ENCODE assay signal across 8 cellular contexts in the genomic region with DNA sequence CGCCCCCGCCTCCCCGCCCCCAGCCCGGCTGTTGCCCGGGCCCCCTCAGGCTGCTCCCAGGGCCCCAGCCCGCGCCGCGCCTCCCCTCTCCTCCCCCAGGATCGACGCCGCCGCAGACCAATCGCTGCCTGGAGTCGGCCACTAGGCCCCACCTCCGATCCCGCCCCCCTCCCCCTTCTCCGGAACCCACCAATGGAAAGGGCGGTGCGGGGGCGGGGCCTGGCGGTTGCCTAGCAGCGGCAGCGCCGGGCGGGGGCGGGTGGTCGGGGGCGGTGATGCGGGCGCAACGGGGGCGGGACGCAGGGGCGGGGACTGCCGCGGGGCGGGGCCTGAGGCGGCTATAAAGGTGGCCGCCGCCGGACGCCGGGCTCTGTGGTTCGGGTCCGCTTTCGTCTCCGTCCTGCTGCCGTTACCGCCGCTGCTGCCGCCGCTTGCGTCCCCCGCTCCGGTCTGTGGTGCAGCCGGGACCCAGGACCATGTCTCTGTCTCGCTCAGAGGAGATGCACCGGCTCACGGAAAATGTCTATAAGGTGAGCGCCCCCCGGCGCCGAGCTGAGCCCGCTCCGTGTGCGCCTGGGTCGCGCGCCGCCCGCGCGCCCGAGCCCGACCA. TPM values are rescaled to one million over a fixed set of nuclear protein-coding genes. Genes with fewer than 3 reads are reported as not detected.
DNase-seq lines count a peak whose midpoint lies in the region; ATAC-seq and TF ChIP-seq lines count a peak whose summit lies in the region.

A gene with protein sequence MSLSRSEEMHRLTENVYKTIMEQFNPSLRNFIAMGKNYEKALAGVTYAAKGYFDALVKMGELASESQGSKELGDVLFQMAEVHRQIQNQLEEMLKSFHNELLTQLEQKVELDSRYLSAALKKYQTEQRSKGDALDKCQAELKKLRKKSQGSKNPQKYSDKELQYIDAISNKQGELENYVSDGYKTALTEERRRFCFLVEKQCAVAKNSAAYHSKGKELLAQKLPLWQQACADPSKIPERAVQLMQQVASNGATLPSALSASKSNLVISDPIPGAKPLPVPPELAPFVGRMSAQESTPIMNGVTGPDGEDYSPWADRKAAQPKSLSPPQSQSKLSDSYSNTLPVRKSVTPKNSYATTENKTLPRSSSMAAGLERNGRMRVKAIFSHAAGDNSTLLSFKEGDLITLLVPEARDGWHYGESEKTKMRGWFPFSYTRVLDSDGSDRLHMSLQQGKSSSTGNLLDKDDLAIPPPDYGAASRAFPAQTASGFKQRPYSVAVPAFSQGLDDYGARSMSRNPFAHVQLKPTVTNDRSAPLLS (plus strand): TSS at position 373 of the 610 bp plus-strand sequence. CDS start 104 bp downstream, at position 477.

- peaks cover 66% of the 10 kb centered on the region for H3K36me3 Mint-ChIP-seq in Calu3 (ENCODE audit: insufficient read depth, unreplicated experiment)
- no peaks in the 10 kb centered on the region for H3K36me3 Mint-ChIP-seq in activated T-helper 17 cell treated with anti-CD3 and anti-CD28 coated beads, Interleukin-2, amount 50 U/mL, for 72 hours (ENCODE audit: low read depth)
- peaks cover 0 to 3% (median 0%) of the 10 kb centered on the region in 5 donors for H3K36me3 Mint-ChIP-seq in naive thymus-derived CD4-positive, alpha-beta T cell

- H3K36me3 ChIP-seq in KOPT-K1 (ENCODE audit: insufficient read depth, low read length) = no peaks in the 10 kb centered on the region
- peaks cover 2% of the 10 kb centered on the region for H3K36me3 ChIP-seq in fibroblast of lung (ENCODE audit: control insufficient read depth, insufficient read depth, low read length)
- no peaks in the 10 kb centered on the region for H3K36me3 ChIP-seq in naive thymus-derived CD4-positive, alpha-beta T cell (ENCODE audit: control insufficient read depth in 2 of 3, insufficient read depth in 3 of 3, low read length in 3 of 3)

- peak within 1 kb of the TSS; percentile 41 for H3K27ac ChIP-seq in KOPT-K1 (ENCODE audit: low read depth, low read length, poor library complexity, severe bottlenecking)
- no peak within 1 kb of the TSS for H3K27ac ChIP-seq in fibroblast of lung (ENCODE audit: insufficient read depth, low read length)
- H3K27ac ChIP-seq in naive thymus-derived CD4-positive, alpha-beta T cell (ENCODE audit: low read depth, low read length) = peak within 1 kb of the TSS; percentile 67

- ATAC-seq in GM21526 (IDR thresholded peaks at IDR 0.05; ENCODE audit: low FRiP score, unreplicated experiment) = peak; percentile 52
- ATAC-seq in activated T-helper 17 cell treated with anti-CD3 and anti-CD28 coated beads, Interleukin-2, amount 50 U/mL, for 72 hours (replicated peaks) = peak; percentile 91
- peak; percentile 94 for ATAC-seq in naive thymus-derived CD4-positive, alpha-beta T cell

- POLR2A ChIA-PET in naive thymus-derived CD4-positive, alpha-beta T cell (lab: Charles Lee) = interaction anchor here (1.0 to 2.3 kb wide), 4 partner anchors 11 to 580 kb away, joined by 3 to 9 read pairs (median 4); no protein-coding TSS in a partner anchor

- H3K4me1 Mint-ChIP-seq in Calu3 (ENCODE audit: low read depth, unreplicated experiment) = peaks cover 46% of the 10 kb centered on the region
- no peaks in the 10 kb centered on the region for H3K4me1 Mint-ChIP-seq in activated T-helper 17 cell treated with anti-CD3 and anti-CD28 coated beads, Interleukin-2, amount 50 U/mL, for 72 hours
- H3K4me1 Mint-ChIP-seq in naive thymus-derived CD4-positive, alpha-beta T cell = peaks cover 5 to 27% (median 19%) of the 10 kb centered on the region in 7 donors

- no TSS peak for BruUV-seq in Calu3 (replicated peaks; lab: Mats Ljungman, UMichigan)

- TF ChIP-seq CTCF in Calu3 (IDR thresholded peaks at IDR 0.05; ENCODE audit: unreplicated experiment) (no peak), fibroblast of lung (conservative IDR thresholded peaks at IDR 0.05 in 1 of 2, IDR thresholded peaks at IDR 0.05 in 1 of 2; ENCODE audit: low read depth in 1 of 2, low read length in 2 of 2) (peak in 1 of 2 donors; percentile 8)

- intact Hi-C loops in Calu3 (cut with micrococcal nuclease; ENCODE audit: unreplicated experiment) = no loop called here
- intact Hi-C loops in naive thymus-derived CD4-positive, alpha-beta T cell (cut with micrococcal nuclease) = loop anchor here (1.0 to 10.0 kb wide), 9 partner anchors 12 to 580 kb away; partner anchors contain the start of genes CHMP6 (in 2 of the 2), NDUFAF8 (in 1 of the 2) and TEPSIN (in 1 of the 2)

- peak within 1 kb of the TSS; percentile 91 for H3K27ac Mint-ChIP-seq in Calu3 (ENCODE audit: unreplicated experiment)
- H3K27ac Mint-ChIP-seq in activated T-helper 17 cell treated with anti-CD3 and anti-CD28 coated beads, Interleukin-2, amount 50 U/mL, for 72 hours = no peak within 1 kb of the TSS
- peak within 1 kb of the TSS in 8 of 9 donors; percentile 49 to 93 (median 87) for H3K27ac Mint-ChIP-seq in naive thymus-derived CD4-positive, alpha-beta T cell

- peaks cover 3% of the 10 kb centered on the region for H3K4me1 ChIP-seq in fibroblast of lung (ENCODE audit: control insufficient read depth, extremely low read depth, insufficient read depth, low read length)
- H3K4me1 ChIP-seq in naive thymus-derived CD4-positive, alpha-beta T cell (ENCODE audit: control insufficient read depth in 2 of 2, insufficient read depth in 2 of 2, low read length in 2 of 2) = peaks cover 0 to 9% of the 10 kb centered on the region in 2 donors

- H3K9me3 ChIP-seq in KOPT-K1 (ENCODE audit: insufficient read depth, low read length, poor library complexity, severe bottlenecking) (no peaks in the 10 kb centered on the region), fibroblast of lung (ENCODE audit: control insufficient read depth, insufficient read depth, low read depth, low read length) (no peaks in the 10 kb centered on the region)
- no peaks in the 10 kb centered on the region for H3K9me3 ChIP-seq in naive thymus-derived CD4-positive, alpha-beta T cell (ENCODE audit: control insufficient read depth in 2 of 3, low read length in 3 of 3)

- peak within 1 kb of the TSS; percentile 62 for H3K9ac ChIP-seq in fibroblast of lung (ENCODE audit: insufficient read depth, low read length)

- no peaks in the 10 kb centered on the region for H3K9me3 Mint-ChIP-seq in Calu3 (ENCODE audit: low read depth, unreplicated experiment)
- no peaks in the 10 kb centered on the region for H3K9me3 Mint-ChIP-seq in activated T-helper 17 cell treated with anti-CD3 and anti-CD28 coated beads, Interleukin-2, amount 50 U/mL, for 72 hours
- H3K9me3 Mint-ChIP-seq in naive thymus-derived CD4-positive, alpha-beta T cell = no peaks in the 10 kb centered on the region

- peaks cover 22% of the 10 kb centered on the region for H3K79me2 ChIP-seq in fibroblast of lung (ENCODE audit: control insufficient read depth, insufficient read depth, low read length)

- H3K4me3 ChIP-seq in fibroblast of lung (replicated peaks in 1 of 4; ENCODE audit: control extremely low read depth in 1 of 4, insufficient read depth in 1 of 4, low read depth in 3 of 4, low read length in 4 of 4) = peak within 1 kb of the TSS; percentile 56 to 77 (median 68)
- peak within 1 kb of the TSS; percentile 53 for H3K4me3 ChIP-seq in naive thymus-derived CD4-positive, alpha-beta T cell (ENCODE audit: low read length)

- CTCF ChIA-PET in Calu3 (lab: Charles Lee) = interaction anchor here (1.7 kb wide), 1 partner anchor 11 kb away, joined by 6 read pairs; no protein-coding TSS in a partner anchor
- CTCF ChIA-PET in naive thymus-derived CD4-positive, alpha-beta T cell (lab: Charles Lee) = no interaction called here

- no peaks in the 10 kb centered on the region for H3K27me3 Mint-ChIP-seq in Calu3 (ENCODE audit: unreplicated experiment)
- peaks cover 10% of the 10 kb centered on the region for H3K27me3 Mint-ChIP-seq in activated T-helper 17 cell treated with anti-CD3 and anti-CD28 coated beads, Interleukin-2, amount 50 U/mL, for 72 hours
- H3K27me3 Mint-ChIP-seq in naive thymus-derived CD4-positive, alpha-beta T cell = peaks cover 0 to 50% (median 0%) of the 10 kb centered on the region in 5 donors

- H3K27me3 ChIP-seq in fibroblast of lung (ENCODE audit: control insufficient read depth, insufficient read depth, low read length) = no peaks in the 10 kb centered on the region
- no peaks in the 10 kb centered on the region for H3K27me3 ChIP-seq in naive thymus-derived CD4-positive, alpha-beta T cell (ENCODE audit: control insufficient read depth in 2 of 2, insufficient read depth in 2 of 2, low read length in 2 of 2)

- H4K20me1 ChIP-seq in fibroblast of lung (ENCODE audit: control insufficient read depth, extremely low read depth, insufficient read depth, low read length) = no peaks in the 10 kb centered on the region

- peak within 1 kb of the TSS; percentile 33 for H2AFZ ChIP-seq in fibroblast of lung (ENCODE audit: low read length)

- DNase-seq in Calu3 (peak; percentile 96), RKO (ENCODE audit: low spot score) (peak; percentile 93), fibroblast of lung (ENCODE audit: low read depth in 2 of 2) (peak; percentile 89 to 94)
- DNase-seq in naive thymus-derived CD4-positive, alpha-beta T cell = peak; percentile 88 to 95 (median 94)
- DNase-seq in stimulated activated CD8-positive, alpha-beta memory T cell treated with anti-CD3 and anti-CD28 coated beads, Interleukin-7, amount 100 ng/mL, for 48 hours (ENCODE audit: extremely low read depth in 1 of 2, low read depth in 1 of 2) = peak; percentile 91 to 95

- peak within 1 kb of the TSS; percentile 75 for H3K4me3 Mint-ChIP-seq in Calu3 (ENCODE audit: low read depth, unreplicated experiment)
- H3K4me3 Mint-ChIP-seq in activated T-helper 17 cell treated with anti-CD3 and anti-CD28 coated beads, Interleukin-2, amount 50 U/mL, for 72 hours = peak within 1 kb of the TSS; percentile 69
- H3K4me3 Mint-ChIP-seq in naive thymus-derived CD4-positive, alpha-beta T cell = peak within 1 kb of the TSS; percentile 87 to 96 (median 92)

- H3K4me2 ChIP-seq in fibroblast of lung (ENCODE audit: extremely low read depth, insufficient read depth, low read length) = peak within 1 kb of the TSS; percentile 87

RNA-seq across cellular contexts. Expression of the gene that starts here (rescaled TPM):
- total RNA-seq in Calu3 (2022) (58.0 and 58.8 TPM in 2 replicates), fibroblast of lung (10.0 and 13.4 TPM in 2 replicates)
- 1 to 10 TPM; 4.6 to 4.8 TPM for total RNA-seq in activated T-helper 17 cell treated with anti-CD3 and anti-CD28 coated beads, Interleukin-2, amount 50 U/mL, for 72 hours
- polyA plus RNA-seq in fibroblast of lung = 6.0 and 10.9 TPM in 2 replicates
- 11.7 and 22.1 TPM in 2 replicates for polyA plus RNA-seq in fibroblast of lung (2012)
- 15.5 and 29.9 TPM in 2 replicates for polyA minus RNA-seq in fibroblast of lung (ENCODE audit: low replicate concordance)
- total RNA-seq in naive thymus-derived CD4-positive, alpha-beta T cell = 10 to 100 TPM in 3 of 5 experiments, 1 to 10 TPM in 2; 7.3 to 13.7 (median 12.3) TPM
- 1 to 10 TPM; 3.2 to 4.9 TPM for polyA plus RNA-seq in naive thymus-derived CD4-positive, alpha-beta T cell
